1 cellular context compared by ENCODE assay signal in the genomic region with DNA sequence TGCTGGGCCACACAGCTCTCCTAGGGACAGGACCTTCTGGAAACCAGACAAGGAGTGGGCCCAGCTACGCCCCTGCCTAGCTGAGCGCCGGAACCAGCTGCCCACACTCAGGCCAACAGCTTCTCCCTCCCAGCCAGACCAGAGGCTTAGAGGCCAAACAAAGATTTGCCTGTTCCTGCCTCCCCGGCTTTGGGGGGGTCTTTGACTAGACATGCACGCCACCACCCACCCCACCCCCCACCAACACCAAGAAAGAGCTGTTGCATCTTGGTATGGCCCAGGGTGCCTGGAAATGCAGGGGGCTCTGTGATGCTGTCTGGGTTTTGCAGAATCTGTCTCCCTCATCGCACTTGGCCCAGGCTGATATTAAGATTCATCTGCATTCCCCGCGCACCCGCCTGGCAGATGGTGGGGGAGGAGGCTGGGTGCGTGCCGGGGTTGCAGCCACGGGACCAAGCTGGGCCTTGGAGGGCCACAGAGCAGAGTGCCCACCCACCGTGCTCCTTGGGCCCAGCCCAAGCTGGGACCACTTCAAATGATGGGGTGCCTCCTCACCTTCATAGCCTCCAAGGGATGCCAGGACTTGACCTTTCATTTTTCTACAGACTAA.
TF ChIP-seq lines count a peak whose summit lies in the region.

No MANE protein-coding gene starts in this region.

TF ChIP-seq in HepG2, 621 proteins besides CTCF, POLR2A, EP300 and RAD21:
- TF ChIP-seq ZNF3 (CRISPR knock-in tag; IDR thresholded peaks at IDR 0.05) = no peak
- no peak for TF ChIP-seq RBFOX2 (IDR thresholded peaks at IDR 0.05; ENCODE audit: low read depth, low read length)
- TF ChIP-seq, protein P1, sequence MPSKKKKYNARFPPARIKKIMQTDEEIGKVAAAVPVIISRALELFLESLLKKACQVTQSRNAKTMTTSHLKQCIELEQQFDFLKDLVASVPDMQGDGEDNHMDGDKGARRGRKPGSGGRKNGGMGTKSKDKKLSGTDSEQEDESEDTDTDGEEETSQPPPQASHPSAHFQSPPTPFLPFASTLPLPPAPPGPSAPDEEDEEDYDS (CRISPR knock-in tag; IDR thresholded peaks at IDR 0.05) = no peak
